In the genomic region with DNA sequence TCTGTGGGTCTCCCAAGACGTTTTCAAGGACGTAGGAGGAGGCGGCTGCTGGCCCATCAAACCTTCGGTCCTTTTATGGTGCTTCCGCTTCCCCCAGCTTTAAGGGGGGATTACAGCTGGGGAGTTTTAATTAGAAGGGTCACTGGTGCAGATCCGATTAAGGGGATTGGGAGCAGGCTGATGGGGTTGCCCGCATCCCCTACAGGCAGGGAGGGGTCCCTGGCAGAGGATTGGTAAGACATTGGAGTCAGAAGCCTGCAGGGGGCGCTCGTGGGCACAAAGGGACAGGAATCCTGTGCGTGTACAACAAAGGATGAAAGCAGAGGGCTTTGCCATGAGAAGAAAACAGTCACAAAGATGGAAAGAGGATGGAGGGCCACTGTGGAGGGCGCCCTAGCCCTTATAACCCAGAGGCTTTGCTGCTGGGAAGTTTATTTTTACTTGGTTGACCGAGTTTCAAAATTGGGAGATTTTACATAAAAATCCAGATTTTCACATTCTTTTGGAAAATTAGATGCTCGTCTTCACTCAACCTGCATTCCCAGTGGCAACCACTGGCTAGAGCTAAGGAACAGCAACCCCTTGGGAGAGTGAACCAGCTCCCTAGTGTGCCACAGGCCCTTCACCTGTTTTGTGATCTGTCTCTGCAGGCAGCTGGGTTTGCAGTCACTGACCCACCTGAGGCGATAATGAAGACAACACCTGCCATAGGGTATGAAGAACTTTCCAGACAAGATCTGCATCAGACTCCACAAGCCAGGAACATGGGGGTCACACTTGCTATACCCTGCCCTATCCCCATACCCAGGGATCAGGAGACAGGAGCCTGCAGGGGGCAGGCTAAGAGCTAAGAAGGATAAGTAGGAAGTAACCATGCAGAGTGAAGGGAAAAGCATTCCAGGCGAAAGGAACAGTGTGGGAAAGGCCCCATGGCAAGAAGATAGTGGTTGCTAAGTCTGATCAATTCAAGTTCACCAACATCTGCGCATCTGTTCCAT, we compare ENCODE assay signal across 8 cellular contexts.
A peak's percentile ranks its signal among the peaks of the same experiment; 100 is the strongest.
DNase-seq lines count a peak whose midpoint lies in the region; ATAC-seq, FAIRE-seq and TF ChIP-seq lines count a peak whose summit lies in the region.

No MANE protein-coding gene starts in this region.

- ATAC-seq in A549 (peak; percentile 73 to 87), GM21723 (IDR thresholded peaks at IDR 0.05; ENCODE audit: unreplicated experiment) (no peak)

- no peak overlapping the region for H3K18ac ChIP-seq in mesendoderm (ENCODE audit: low read length)

- no peaks in the 10 kb centered on the region for H3K79me1 ChIP-seq in mesendoderm (ENCODE audit: low read length)

- H3K27ac ChIP-seq in A549 (no peak overlapping the region; a peak in 1 of 6 replicates), mesendoderm (ENCODE audit: low read depth, low read length) (no peak overlapping the region)

- H2BK120ac ChIP-seq in mesendoderm (ENCODE audit: low read depth, low read length), result no peak overlapping the region

- TF ChIP-seq POLR2A in A549 (IDR thresholded peaks at IDR 0.05; ENCODE audit: low read length), result no peak

- H3K36me3 ChIP-seq in mesendoderm (ENCODE audit: control insufficient read depth, insufficient read depth, low read length), result no peaks in the 10 kb centered on the region

- TF ChIP-seq RAD21 in A549 (conservative IDR thresholded peaks at IDR 0.05 in 1 of 2, IDR thresholded peaks at IDR 0.05 in 1 of 2), result peak; percentile 26 to 34; a peak in 3 of 5 replicates

- H3K4me2 ChIP-seq in A549, result no peak overlapping the region
- no peak overlapping the region for H3K4me2 ChIP-seq in mesendoderm (ENCODE audit: low read length)

- H3K23ac ChIP-seq in mesendoderm (ENCODE audit: low read length), result no peak overlapping the region

- peak; percentile 39 to 74 for DNase-seq in A549 (ENCODE audit: low read depth in 1 of 2, low spot score in 1 of 2)
- DNase-seq in GM19238 (ENCODE audit: insufficient read length, low spot score), result peak; percentile 24
- DNase-seq in NCI-H446 treated with DMSO at 0.1 percent for 48 hours (lab: John Stamatoyannopoulos, UW), result peak; percentile 8
- DNase-seq in activated CD4-positive, alpha-beta T cell treated with anti-CD3 and anti-CD28 coated beads, Interleukin-2, amount 50 U/mL, for 4 hours, result peak; percentile 41 to 52
- DNase-seq in ecto neural progenitor cell (ENCODE audit: low spot score), result peak; percentile 95
- DNase-seq in mesendoderm, result peak; percentile 89
- peak; percentile 56 for DNase-seq in stimulated activated CD8-positive, alpha-beta memory T cell treated with anti-CD3 and anti-CD28 coated beads, Interleukin-4, amount 100 ng/mL, for 24 hours (ENCODE audit: low read depth)

- H3K27me3 ChIP-seq in mesendoderm (ENCODE audit: insufficient read depth, low read length, poor library complexity), result no peaks in the 10 kb centered on the region

- H3K4me3 ChIP-seq in A549 (no peak overlapping the region), mesendoderm (ENCODE audit: low read length) (no peak overlapping the region)

- POLR2A ChIA-PET in A549 (lab: Yijun Ruan, JAX), result interaction anchor here (0.5 kb wide), 1 partner anchor 120 kb away, joined by 3 read pairs; no protein-coding TSS in a partner anchor

- no peak for TF ChIP-seq EP300 in A549 (IDR thresholded peaks at IDR 0.05)

- no peak overlapping the region for H3K56ac ChIP-seq in mesendoderm (ENCODE audit: low read length)

- H3K9ac ChIP-seq in mesendoderm (ENCODE audit: low read length), result no peak overlapping the region

- H3K4ac ChIP-seq in mesendoderm (ENCODE audit: low read depth, low read length), result no peak overlapping the region

- no peak overlapping the region for H2AK5ac ChIP-seq in mesendoderm (ENCODE audit: low read length)

- peaks cover 26% of the 10 kb centered on the region for H3K4me1 ChIP-seq in A549
- H3K4me1 ChIP-seq in mesendoderm (ENCODE audit: control insufficient read depth, low read depth, low read length), result no peaks in the 10 kb centered on the region

- H2BK15ac ChIP-seq in mesendoderm (replicated peaks; ENCODE audit: low read depth), result no peak overlapping the region

- 47% methylated on average over 15 of the region's 16 CpGs for WGBS in A549 (ENCODE audit: missing lambda C conversion rate)
- no CpG with 5 or more reads among the region's 16 CpGs for WGBS in mesendoderm (ENCODE audit: extremely low coverage, insufficient coverage, low lambda C conversion rate)

- FAIRE-seq in A549 (lab: Jason Lieb, UNC), result no peak

- no peak overlapping the region for H2BK5ac ChIP-seq in mesendoderm (ENCODE audit: low read length)

- TF ChIP-seq CTCF in A549 (IDR thresholded peaks at IDR 0.05), result peak; percentile 67

- H4K5ac ChIP-seq in mesendoderm (ENCODE audit: low read length), result no peak overlapping the region

- H4K8ac ChIP-seq in mesendoderm (ENCODE audit: low read depth, low read length), result no peak overlapping the region

- H3K79me2 ChIP-seq in mesendoderm (ENCODE audit: control insufficient read depth, insufficient read depth, low read length), result no peaks in the 10 kb centered on the region

- H3K9me3 ChIP-seq in A549, result no peaks in the 10 kb centered on the region

- CTCF ChIA-PET in A549 (lab: Yijun Ruan, JAX), result interaction anchor here (0.5 to 9.2 kb wide), 33 partner anchors 10 to 1373 kb away, joined by 3 to 60 read pairs (median 5); a partner anchor contains a TSS

TF ChIP-seq in A549, 52 proteins besides CTCF, POLR2A, EP300 and RAD21:
- TF ChIP-seq FOSB (CRISPR knock-in tag; IDR thresholded peaks at IDR 0.05) (no peak), SMC3 (IDR thresholded peaks at IDR 0.05) (peak; percentile 31; the same call in 1 of the 3 replicates), ZSCAN20 (CRISPR knock-in tag; IDR thresholded peaks at IDR 0.05) (no peak)
- TF ChIP-seq, protein P1, sequence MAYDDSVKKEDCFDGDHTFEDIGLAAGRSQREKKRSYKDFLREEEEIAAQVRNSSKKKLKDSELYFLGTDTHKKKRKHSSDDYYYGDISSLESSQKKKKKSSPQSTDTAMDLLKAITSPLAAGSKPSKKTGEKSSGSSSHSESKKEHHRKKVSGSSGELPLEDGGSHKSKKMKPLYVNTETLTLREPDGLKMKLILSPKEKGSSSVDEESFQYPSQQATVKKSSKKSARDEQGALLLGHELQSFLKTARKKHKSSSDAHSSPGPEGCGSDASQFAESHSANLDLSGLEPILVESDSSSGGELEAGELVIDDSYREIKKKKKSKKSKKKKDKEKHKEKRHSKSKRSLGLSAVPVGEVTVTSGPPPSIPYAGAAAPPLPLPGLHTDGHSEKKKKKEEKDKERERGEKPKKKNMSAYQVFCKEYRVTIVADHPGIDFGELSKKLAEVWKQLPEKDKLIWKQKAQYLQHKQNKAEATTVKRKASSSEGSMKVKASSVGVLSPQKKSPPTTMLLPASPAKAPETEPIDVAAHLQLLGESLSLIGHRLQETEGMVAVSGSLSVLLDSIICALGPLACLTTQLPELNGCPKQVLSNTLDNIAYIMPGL (CRISPR knock-in tag; IDR thresholded peaks at IDR 0.05; ENCODE audit: borderline replicate concordance), result no peak

Comparison
In these comparisons a context has a peak if more than half of its experiments do, and no peak if none do; other contexts are left out.
1. DNase-seq: peak in every context shown above with its lines; median percentile 95 in ecto neural progenitor cell; 89 in mesendoderm; 56 in A549; 56 in stimulated activated CD8-positive, alpha-beta memory T cell treated with anti-CD3 and anti-CD28 coated beads, Interleukin-4, amount 100 ng/mL, for 24 hours; 46 in activated CD4-positive, alpha-beta T cell treated with anti-CD3 and anti-CD28 coated beads, Interleukin-2, amount 50 U/mL, for 4 hours; 24 in GM19238; 8 in NCI-H446 treated with DMSO at 0.1 percent for 48 hours.